12 cellular contexts compared by ENCODE assay signal in genomic region chr11:3220101-3220500, GRCh38. TPM values are rescaled to one million over a fixed set of nuclear protein-coding genes. Genes with fewer than 3 reads are reported as not detected.
"Had no signal": no experiment of that assay in that cellular context is flagged by ENCODE, and none has a peak within 500 bp of the region (broad histone marks: within the 10 kb centered on the region; RNA-seq: fewer than 3 reads in every experiment).

No MANE protein-coding gene starts in this region.

- H3K4me1 ChIP-seq: adrenal gland, foreskin keratinocyte had no signal

- H3K27ac ChIP-seq: adrenal gland, cardiac muscle cell, foreskin keratinocyte, skin epidermis had no signal

- H3K36me3 ChIP-seq: adrenal gland, cardiac muscle cell had no signal

- H3K9me3 ChIP-seq: adrenal gland had no signal

- H3K4me3 ChIP-seq: adrenal gland, cardiac muscle cell, skin epidermis had no signal

- DNase-seq: activated CD4-positive, alpha-beta T cell treated with anti-CD3 and anti-CD28 coated beads, Interleukin-2, amount 10 ng/mL, durations not matched to agents 24 days and 14 days; activated CD4-positive, CD25-positive, alpha-beta regulatory T cell; effector CD8-positive, alpha-beta T cell; foreskin keratinocyte; occipital lobe; stimulated activated CD4-positive, alpha-beta T cell treated with anti-CD3 and anti-CD28 coated beads, Interleukin-4, amount 100 ng/mL, for 24 hours; stimulated activated naive CD4-positive, alpha-beta T cell; substantia nigra had no signal

RNA-seq across cellular contexts. Expression of gene MRGPRG, which starts 1.5 kb away (rescaled TPM):
- polyA plus RNA-seq: adrenal gland, cardiac muscle cell, foreskin keratinocyte, right cardiac atrium had no signal

RNA-seq across cellular contexts. Expression of gene MRGPRE, which starts 12.1 kb away (rescaled TPM):
- polyA plus RNA-seq: adrenal gland, cardiac muscle cell, foreskin keratinocyte had no signal
